Comparison of ENCODE assay signal across 13 cellular contexts in the genomic region with DNA sequence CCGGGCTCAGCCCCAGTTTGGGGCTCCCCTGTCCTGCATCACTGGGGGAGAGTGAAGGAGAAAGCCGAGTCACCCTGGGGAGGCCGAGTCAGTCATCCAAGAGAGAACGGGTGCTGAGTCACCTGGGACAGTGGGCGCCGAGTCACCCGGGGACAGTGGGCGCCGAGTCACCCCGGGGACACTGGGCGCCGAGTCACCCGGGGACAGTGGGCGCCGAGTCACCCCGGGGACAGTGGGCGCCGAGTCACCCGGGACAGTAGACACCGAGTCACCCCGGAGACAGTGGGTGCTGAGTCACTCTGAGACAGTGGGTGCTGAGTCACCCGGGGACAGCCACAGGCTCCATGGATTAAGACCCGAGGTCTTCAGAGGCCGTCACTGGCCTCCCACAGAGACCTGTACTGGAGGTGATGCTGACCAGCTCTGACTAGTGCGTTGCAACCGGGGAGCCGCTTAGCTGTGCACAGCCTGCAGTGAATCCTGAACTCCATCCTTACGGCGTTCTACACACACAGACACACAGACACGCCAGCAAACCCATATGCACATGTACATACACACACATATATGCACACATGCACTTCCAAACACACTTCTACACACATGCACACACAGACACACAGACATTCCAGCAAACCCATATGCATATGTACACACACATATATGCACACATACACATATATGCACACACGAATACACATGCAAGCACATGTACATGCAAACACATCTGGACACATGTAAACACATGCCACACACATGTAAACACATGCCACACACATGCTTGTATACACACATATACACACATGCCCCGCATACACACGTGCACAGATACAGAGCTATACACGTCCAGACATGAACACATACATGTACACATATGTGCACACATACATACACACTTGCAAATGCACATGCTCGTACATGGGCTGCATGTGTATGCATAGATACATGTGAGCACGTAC.
DNase-seq lines count a peak whose midpoint lies in the region; ATAC-seq lines count a peak whose summit lies in the region.
"Had no signal": no experiment of that assay in that cellular context is flagged by ENCODE, and none has a peak within 500 bp of the region (broad histone marks: within the 10 kb centered on the region; RNA-seq: fewer than 3 reads in every experiment).

No MANE protein-coding gene starts in this region.

- H3K4me3 Mint-ChIP-seq in stimulated activated naive CD8-positive, alpha-beta T cell treated with anti-CD3 and anti-CD28 coated beads, Interleukin-15, amount 100 ng/mL, for 72 hours = no peak overlapping the region

- H3K9me3 Mint-ChIP-seq in stimulated activated naive CD8-positive, alpha-beta T cell treated with anti-CD3 and anti-CD28 coated beads, Interleukin-15, amount 100 ng/mL, for 72 hours = peaks cover 5 to 8% of the 10 kb centered on the region in 2 donors

- peak; percentile 20 for DNase-seq in activated T-cell treated with anti-CD3 and anti-CD28 coated beads for 24 hours (ENCODE audit: low read depth)
- DNase-seq in activated T-cell treated with anti-CD3 and anti-CD28 coated beads, Interleukin-2, amount 50 U/mL, for 1 hour = no peak
- DNase-seq in RPMI7951 (ENCODE audit: low read depth) = peak; percentile 69
- DNase-seq in islet precursor cell = peak; percentile 83
- DNase-seq in stimulated activated naive CD8-positive, alpha-beta T cell treated with anti-CD3 and anti-CD28 coated beads, Interleukin-15, amount 100 ng/mL, for 72 hours = peak in 1 of 2 donors; percentile 8
- no peak for DNase-seq in DMS153 (lab: John Stamatoyannopoulos, UW)
- DNase-seq in GDM1 (lab: John Stamatoyannopoulos, UW) = no peak
- DNase-seq: activated CD4-positive, alpha-beta T cell treated with anti-CD3 and anti-CD28 coated beads, Interleukin-2, amount 50 U/mL, for 1 hour; EL; glutamatergic neuron; NCI-H1417 treated with DMSO at 0.1 percent for 48 hours; NCI-H774 had no signal

- no peak overlapping the region for H3K27ac Mint-ChIP-seq in stimulated activated naive CD8-positive, alpha-beta T cell treated with anti-CD3 and anti-CD28 coated beads, Interleukin-15, amount 100 ng/mL, for 72 hours

- H3K4me1 Mint-ChIP-seq in stimulated activated naive CD8-positive, alpha-beta T cell treated with anti-CD3 and anti-CD28 coated beads, Interleukin-15, amount 100 ng/mL, for 72 hours = no peaks in the 10 kb centered on the region

- ATAC-seq in stimulated activated naive CD8-positive, alpha-beta T cell treated with anti-CD3 and anti-CD28 coated beads, Interleukin-15, amount 100 ng/mL, for 72 hours = peak; percentile 39
- no peak for ATAC-seq in HG02610 (IDR thresholded peaks at IDR 0.05; ENCODE audit: unreplicated experiment)

- peaks cover 52% of the 10 kb centered on the region for H3K27me3 Mint-ChIP-seq in stimulated activated naive CD8-positive, alpha-beta T cell treated with anti-CD3 and anti-CD28 coated beads, Interleukin-15, amount 100 ng/mL, for 72 hours

Comparison
In these comparisons a context has a peak if more than half of its experiments do, and no peak if none do; other contexts are left out.
1. DNase-seq: peak in activated T-cell treated with anti-CD3 and anti-CD28 coated beads for 24 hours (single experiment), RPMI7951 (single experiment) and islet precursor cell (single experiment); none in activated T-cell treated with anti-CD3 and anti-CD28 coated beads, Interleukin-2, amount 50 U/mL, for 1 hour (single experiment), DMS153 (single experiment) and GDM1 (single experiment).